Comparison of ENCODE assay signal across 8 cellular contexts in the genomic region with DNA sequence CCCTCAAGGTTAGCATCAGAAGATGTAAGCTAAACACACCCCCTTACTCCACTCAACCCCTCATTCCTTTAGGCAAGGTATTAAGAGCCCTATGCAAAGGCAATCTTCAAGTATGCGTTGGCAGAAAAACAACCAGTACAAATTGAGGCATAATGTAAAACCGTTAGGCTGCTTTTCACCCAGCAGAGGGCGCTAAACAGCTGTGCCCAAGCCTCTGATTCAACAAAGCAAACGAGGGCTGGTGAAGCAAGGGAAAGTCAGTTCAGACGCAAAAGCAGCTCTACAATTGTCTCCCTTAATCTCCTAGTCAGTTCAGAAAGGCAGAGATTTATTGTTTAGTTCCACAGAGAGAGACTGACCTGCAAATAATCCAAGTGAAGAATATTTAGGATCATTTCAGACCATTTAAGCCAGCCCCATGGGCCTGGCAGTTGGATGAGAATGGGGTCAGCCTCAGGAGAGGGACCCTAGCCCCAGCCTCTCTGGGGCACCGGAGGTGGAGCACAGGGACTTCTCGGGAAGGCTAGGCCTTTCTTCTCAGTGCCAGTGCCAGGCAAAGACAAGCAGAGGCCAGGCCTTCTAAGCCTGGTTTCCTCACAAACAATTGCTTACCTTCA. TPM values are rescaled to one million over a fixed set of nuclear protein-coding genes. Genes with fewer than 3 reads are reported as not detected.
DNase-seq lines count a peak whose midpoint lies in the region; ATAC-seq and TF ChIP-seq lines count a peak whose summit lies in the region.

No MANE protein-coding gene starts in this region.

- ATAC-seq in mucosa of descending colon (peak; percentile 96), HG03097 (IDR thresholded peaks at IDR 0.05; ENCODE audit: low FRiP score, unreplicated experiment) (no peak)

- H3K9me3 ChIP-seq in NT2/D1 (ENCODE audit: insufficient read depth, low read length) (no peaks in the 10 kb centered on the region), mucosa of descending colon (no peaks in the 10 kb centered on the region)

- H3K36me3 ChIP-seq in NT2/D1 (ENCODE audit: insufficient read depth, insufficient read length, low read length), result no peaks in the 10 kb centered on the region
- no peaks in the 10 kb centered on the region for H3K36me3 ChIP-seq in mucosa of descending colon (ENCODE audit: low read depth)

- H3K4me3 ChIP-seq in NT2/D1 (ENCODE audit: insufficient read length, low read depth), result no peak overlapping the region
- no peak overlapping the region for H3K4me3 ChIP-seq in mucosa of descending colon

- intact Hi-C loops in mucosa of descending colon (cut with DNase I, micrococcal nuclease), result no loop called here

- H3K9ac ChIP-seq in NT2/D1 (ENCODE audit: insufficient read length, low read depth), result no peak overlapping the region

- H3K4me1 ChIP-seq in NT2/D1 (ENCODE audit: insufficient read depth, insufficient read length) (no peaks in the 10 kb centered on the region), mucosa of descending colon (ENCODE audit: low read depth) (no peaks in the 10 kb centered on the region)

- no peaks in the 10 kb centered on the region for H3K27me3 ChIP-seq in NT2/D1 (ENCODE audit: insufficient read depth, insufficient read length)

- DNase-seq in GF-D8 (lab: John Stamatoyannopoulos, UW) (peak; percentile 5), HuH-7 (ENCODE audit: low spot score) (peak; percentile 39), NT2/D1 (ENCODE audit: low read depth, low spot score) (peak; percentile 77), epidermal melanocyte (ENCODE audit: insufficient read length, low spot score) (peak; percentile 78), mucosa of descending colon (peak; percentile 51 to 78 (median 52))
- peak; percentile 40 for DNase-seq in activated CD8-positive, alpha-beta memory T cell treated with anti-CD3 and anti-CD28 coated beads, Interleukin-2, amount 50 U/mL, for 24 hours (ENCODE audit: extremely low read depth)
- DNase-seq in stimulated activated CD8-positive, alpha-beta memory T cell treated with anti-CD3 and anti-CD28 coated beads, Interleukin-7, amount 100 ng/mL, for 1 hour (ENCODE audit: low read depth in 2 of 2), result peak; percentile 42 to 60

- peak; percentile 85 for TF ChIP-seq CTCF in mucosa of descending colon (IDR thresholded peaks at IDR 0.05)

RNA-seq across cellular contexts. Expression of a gene that starts 23.5 kb away (rescaled TPM):
- total RNA-seq in mucosa of descending colon, result 10 to 100 TPM; 36.4 to 71.4 (median 46.9) TPM

Comparison
In these comparisons a context has a peak if more than half of its experiments do, and no peak if none do; other contexts are left out.
1. DNase-seq: peak in every context shown above with its lines; median percentile 78 in epidermal melanocyte; 77 in NT2/D1; 52 in mucosa of descending colon; 51 in stimulated activated CD8-positive, alpha-beta memory T cell treated with anti-CD3 and anti-CD28 coated beads, Interleukin-7, amount 100 ng/mL, for 1 hour; 40 in activated CD8-positive, alpha-beta memory T cell treated with anti-CD3 and anti-CD28 coated beads, Interleukin-2, amount 50 U/mL, for 24 hours; 39 in HuH-7; 5 in GF-D8.